1 cellular context compared by ENCODE assay signal in the genomic region with DNA sequence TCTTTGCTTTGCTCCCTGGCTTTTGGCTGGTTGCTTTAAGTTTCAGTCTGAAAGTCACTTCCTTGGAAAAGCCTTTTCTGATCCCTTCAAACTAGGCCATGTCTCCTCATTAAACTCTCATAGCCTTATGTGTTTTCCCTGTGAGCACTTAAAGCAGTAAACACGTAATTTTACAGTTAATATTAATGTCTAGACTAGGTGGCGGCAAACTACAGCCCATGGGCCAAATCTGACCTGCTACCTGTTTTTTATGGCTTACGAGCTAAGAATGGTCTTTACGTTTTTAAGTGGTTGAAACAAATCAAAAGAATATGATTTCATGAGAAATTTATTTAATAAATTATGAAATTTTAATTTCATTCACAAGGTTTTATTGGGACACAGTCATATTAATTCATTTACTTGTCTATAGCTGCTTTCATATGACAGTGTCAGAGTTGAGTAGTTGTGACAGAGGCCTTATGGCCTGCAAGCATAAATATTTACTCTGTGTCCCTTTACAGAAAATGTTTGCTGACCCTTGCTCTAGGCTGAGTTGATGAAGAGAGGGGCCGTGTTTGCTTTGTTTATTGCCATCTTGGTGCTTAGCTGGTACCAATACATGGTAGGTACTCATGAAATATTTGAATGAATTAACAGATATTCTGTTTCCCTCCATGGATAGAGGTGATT.
TF ChIP-seq lines count a peak whose summit lies in the region.

No MANE protein-coding gene starts in this region.

TF ChIP-seq in A549, 52 proteins besides CTCF, POLR2A, EP300 and RAD21 (continued from another document):
- no peak for TF ChIP-seq ELK1 (IDR thresholded peaks at IDR 0.05; ENCODE audit: low read depth, low read length)
- no peak for TF ChIP-seq JUNB (IDR thresholded peaks at IDR 0.05)
- TF ChIP-seq BCL3 (IDR thresholded peaks at IDR 0.05): no peak
